ENCODE assay signal across 23 cellular contexts in the genomic region with DNA sequence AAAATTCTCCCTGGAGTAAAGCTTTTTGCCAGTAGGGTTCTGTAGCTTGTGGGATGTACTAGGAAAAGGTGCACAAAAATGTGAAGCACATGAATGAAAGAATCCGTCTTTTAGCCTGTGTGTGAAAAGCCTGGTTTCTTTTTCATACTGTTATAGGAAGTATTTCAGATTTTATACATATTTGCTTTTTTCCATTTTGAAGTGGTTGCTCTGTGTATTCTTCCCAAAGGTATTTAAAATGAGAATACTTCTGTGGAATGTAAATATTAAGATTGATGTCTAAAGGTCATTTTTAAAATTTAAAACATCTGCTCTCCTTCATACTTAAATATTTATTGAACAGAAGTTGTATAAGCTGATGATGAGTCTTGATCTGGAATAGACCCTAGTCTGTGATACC.
DNase-seq lines count a peak whose midpoint lies in the region; ATAC-seq and TF ChIP-seq lines count a peak whose summit lies in the region.
"Had no signal": no experiment of that assay in that cellular context is flagged by ENCODE, and none has a peak within 500 bp of the region (broad histone marks: within the 10 kb centered on the region; RNA-seq: fewer than 3 reads in every experiment).

No MANE protein-coding gene starts in this region.

- H3K9me2 ChIP-seq in PC-3 (replicated peaks; ENCODE audit: low read length), result no peaks in the 10 kb centered on the region

- H3K79me2 ChIP-seq in PC-3 (ENCODE audit: low read length), result no peaks in the 10 kb centered on the region

- H4K20me1 ChIP-seq in PC-3 (ENCODE audit: low read length), result no peaks in the 10 kb centered on the region

- peaks cover 7% of the 10 kb centered on the region for H3K4me1 Mint-ChIP-seq in type B pancreatic cell (ENCODE audit: unreplicated experiment)

- H3K36me3 Mint-ChIP-seq in type B pancreatic cell, result peaks cover 5% of the 10 kb centered on the region
- H3K36me3 Mint-ChIP-seq: CD8-positive, alpha-beta T cell had no signal

- H3K27ac ChIP-seq in PC-3 (ENCODE audit: low read length) (no peak overlapping the region), brain microvascular endothelial cell (peak overlapping the region; percentile 49), spleen (no peak overlapping the region)
- H3K27ac ChIP-seq: C4-2B, PC-9 had no signal

- ATAC-seq in PC-3, result peak; percentile 33
- ATAC-seq: CD8-positive, alpha-beta T cell; Right ventricle myocardium inferior had no signal

- intact Hi-C loops in PC-3 (cut with micrococcal nuclease), result loop anchor here (10.0 kb wide), 1 partner anchor 342 kb away; no protein-coding TSS in a partner anchor
- intact Hi-C loops in spleen (cut with DNase I; ENCODE audit: low total_unique reads), result no loop called here

- H3K9ac ChIP-seq in PC-3 (ENCODE audit: low read length), result no peak overlapping the region

- H3K4me1 ChIP-seq in PC-3 (ENCODE audit: insufficient read depth, low read length), result peaks cover 6% of the 10 kb centered on the region
- H3K4me1 ChIP-seq in spleen, result peaks cover 0 to 7% (median 0%) of the 10 kb centered on the region in 6 donors

- H3K9me3 ChIP-seq in PC-3 (ENCODE audit: low read length), result no peaks in the 10 kb centered on the region
- H3K9me3 ChIP-seq in spleen, result no peaks in the 10 kb centered on the region
- H3K9me3 ChIP-seq: Caco-2, MG63 had no signal

- H2AFZ ChIP-seq in PC-3 (ENCODE audit: low read length), result no peak overlapping the region
- H2AFZ ChIP-seq: PC-9 had no signal

- H3K4me3 ChIP-seq in PC-3 (ENCODE audit: low read length) (no peak overlapping the region), brain microvascular endothelial cell (ENCODE audit: low read depth, low read length) (no peak overlapping the region), spleen (no peak overlapping the region)
- H3K4me3 ChIP-seq: MG63, PC-9 had no signal

- no peaks in the 10 kb centered on the region for H3K9me3 Mint-ChIP-seq in type B pancreatic cell

- CTCF ChIA-PET in PC-3 (lab: Charles Lee), result interaction anchor here (0.6 kb wide), 1 partner anchor 421 kb away, joined by 3 read pairs; no protein-coding TSS in a partner anchor

- no peaks in the 10 kb centered on the region for H3K27me3 Mint-ChIP-seq in type B pancreatic cell
- H3K27me3 Mint-ChIP-seq: B cell had no signal

- TF ChIP-seq POLR2A in spleen (IDR thresholded peaks at IDR 0.05), result no peak

- H3K27me3 ChIP-seq in PC-3 (ENCODE audit: low read length) (no peaks in the 10 kb centered on the region), brain microvascular endothelial cell (replicated peaks) (no peaks in the 10 kb centered on the region), spleen (replicated peaks in 1 of 7) (no peaks in the 10 kb centered on the region)
- H3K27me3 ChIP-seq: MG63 had no signal

- TF ChIP-seq CTCF in PC-3 (conservative IDR thresholded peaks at IDR 0.05; ENCODE audit: low read depth, low read length) (no peak), brain microvascular endothelial cell (IDR thresholded peaks at IDR 0.05; ENCODE audit: low read depth, low read length, missing control alignments) (no peak), type B pancreatic cell (conservative IDR thresholded peaks at IDR 0.05) (peak; percentile 13), spleen (IDR thresholded peaks at IDR 0.05 in 8 of 11, conservative IDR thresholded peaks at IDR 0.05 in 3 of 11) (no peak)

- BruUV-seq in PC-3 (replicated peaks; lab: Mats Ljungman, UMichigan), result no TSS peak

- no peak overlapping the region for H3K27ac Mint-ChIP-seq in type B pancreatic cell
- H3K27ac Mint-ChIP-seq: B cell; CD8-positive, alpha-beta T cell had no signal

- H3K36me3 ChIP-seq in PC-3 (ENCODE audit: low read depth, low read length) (no peaks in the 10 kb centered on the region), brain microvascular endothelial cell (replicated peaks) (no peaks in the 10 kb centered on the region), spleen (no peaks in the 10 kb centered on the region)
- H3K36me3 ChIP-seq: MG63 had no signal

- H3K4me2 ChIP-seq in PC-3 (ENCODE audit: low read length), result no peak overlapping the region
- H3K4me2 ChIP-seq: PC-9 had no signal

- DNase-seq in EL (peak; percentile 16), PC-3 (no peak), brain microvascular endothelial cell (no peak), type B pancreatic cell (ENCODE audit: extremely low spot score, unreplicated experiment) (no peak), spleen (no peak)
- DNase-seq in activated CD4-positive, alpha-beta T cell treated with anti-CD3 and anti-CD28 coated beads for 1 hour, result no peak
- no peak for DNase-seq in stimulated activated naive CD4-positive, alpha-beta T cell (lab: John Stamatoyannopoulos, UW)
- DNase-seq: Caco-2; CD8-positive, alpha-beta T cell; DND-41; H7; KG1; MG63; NCI-H1105 treated with DMSO at 0.1 percent for 48 hours; NCI-H2029; NCI-H446 treated with DMSO at 0.1 percent for 48 hours; NCI-H82; NK-92 treated with Interleukin-12 subunit alpha and Interleukin-12 subunit beta, amount 100 ng/mL, for 24 hours; PC-9; SW 1271 had no signal

- POLR2A ChIA-PET in PC-3 (lab: Charles Lee; ENCODE audit: unreplicated experiment), result no interaction called here

- in situ Hi-C loops in brain microvascular endothelial cell (cut with HindIII; ENCODE audit: low pct_ligation_motif_present, low sequenced_read_pairs), result no loop called here

- H3F3A ChIP-seq in PC-3 (ENCODE audit: low read length, unreplicated experiment), result no peaks in the 10 kb centered on the region

- 88 to 95% (median 91%) methylated on average over 1 of the region's 1 CpG for WGBS in spleen, 5 donors

- no peak overlapping the region for H3K4me3 Mint-ChIP-seq in type B pancreatic cell
- H3K4me3 Mint-ChIP-seq: B cell; CD8-positive, alpha-beta T cell had no signal
